In genomic region chr4:147808447-147808846, GRCh38 we compare ENCODE assay signal across 25 cellular contexts.
A peak's percentile ranks its signal among the peaks of the same experiment; 100 is the strongest.
DNase-seq lines count a peak whose midpoint lies in the region; ATAC-seq and TF ChIP-seq lines count a peak whose summit lies in the region.
"Had no signal": no experiment of that assay in that cellular context is flagged by ENCODE, and none has a peak within 500 bp of the region (broad histone marks: within the 10 kb centered on the region; RNA-seq: fewer than 3 reads in every experiment).

No MANE protein-coding gene starts in this region.

- no peaks in the 10 kb centered on the region for H3K27me3 Mint-ChIP-seq in chondrocyte (ENCODE audit: low read depth)
- no peaks in the 10 kb centered on the region for H3K27me3 Mint-ChIP-seq in mesothelial cell of epicardium (ENCODE audit: low read depth)
- peaks cover 0 to 2% (median 0%) of the 10 kb centered on the region in 5 donors for H3K27me3 Mint-ChIP-seq in naive thymus-derived CD8-positive, alpha-beta T cell
- H3K27me3 Mint-ChIP-seq: activated CD4-positive, alpha-beta T cell treated with anti-CD3 and anti-CD28 coated beads for 36 hours; B cell; stimulated activated naive CD8-positive, alpha-beta T cell treated with anti-CD3 and anti-CD28 coated beads, Interleukin-15, Interleukin-2, amounts not matched to agents 100 ng/mL and 50 ng/mL, for 24 hours had no signal

- peaks cover 4% of the 10 kb centered on the region for H3K36me3 Mint-ChIP-seq in chondrocyte (ENCODE audit: low read depth)
- no peaks in the 10 kb centered on the region for H3K36me3 Mint-ChIP-seq in mesothelial cell of epicardium
- peaks cover 0 to 4% (median 0%) of the 10 kb centered on the region in 3 donors for H3K36me3 Mint-ChIP-seq in naive thymus-derived CD8-positive, alpha-beta T cell

- peak; percentile 60 for ATAC-seq in HG02852 (IDR thresholded peaks at IDR 0.05; ENCODE audit: unreplicated experiment)
- no peak for ATAC-seq in naive thymus-derived CD8-positive, alpha-beta T cell
- ATAC-seq: activated CD4-positive, alpha-beta T cell treated with anti-CD3 and anti-CD28 coated beads for 36 hours; right cardiac atrium had no signal

- TF ChIP-seq CTCF in chondrocyte (IDR thresholded peaks at IDR 0.05): no peak
- no peak for TF ChIP-seq CTCF in mesothelial cell of epicardium (IDR thresholded peaks at IDR 0.05; ENCODE audit: unreplicated experiment)

- H3K4me3 Mint-ChIP-seq in chondrocyte (ENCODE audit: unreplicated experiment) (peak overlapping the region; percentile 5), mesothelial cell of epicardium (no peak overlapping the region)
- H3K4me3 Mint-ChIP-seq in naive thymus-derived CD8-positive, alpha-beta T cell: no peak overlapping the region
- H3K4me3 Mint-ChIP-seq: activated CD4-positive, alpha-beta T cell treated with anti-CD3 and anti-CD28 coated beads for 36 hours; activated naive CD4-positive, alpha-beta T cell treated with anti-CD3 and anti-CD28 coated beads, Interleukin-2, amount 50 U/mL, for 24 hours; B cell; neural crest cell; stimulated activated naive CD8-positive, alpha-beta T cell treated with anti-CD3 and anti-CD28 coated beads, Interleukin-15, Interleukin-2, amounts not matched to agents 100 ng/mL and 50 ng/mL, for 24 hours had no signal

- H3K9me3 Mint-ChIP-seq in chondrocyte (ENCODE audit: low read depth): no peaks in the 10 kb centered on the region
- H3K9me3 Mint-ChIP-seq in mesothelial cell of epicardium: peaks cover 4% of the 10 kb centered on the region
- H3K9me3 Mint-ChIP-seq in naive thymus-derived CD8-positive, alpha-beta T cell: no peaks in the 10 kb centered on the region
- H3K9me3 Mint-ChIP-seq: activated naive CD4-positive, alpha-beta T cell treated with anti-CD3 and anti-CD28 coated beads, Interleukin-2, amount 50 U/mL, for 24 hours; neural crest cell; stimulated activated naive CD8-positive, alpha-beta T cell treated with anti-CD3 and anti-CD28 coated beads, Interleukin-15, Interleukin-2, amounts not matched to agents 100 ng/mL and 50 ng/mL, for 24 hours had no signal

- H3K4me1 Mint-ChIP-seq in chondrocyte (ENCODE audit: low read depth) (peaks cover 81% of the 10 kb centered on the region), mesothelial cell of epicardium (peaks cover 18% of the 10 kb centered on the region)
- peaks cover 0 to 9% (median 3%) of the 10 kb centered on the region in 4 donors for H3K4me1 Mint-ChIP-seq in naive thymus-derived CD8-positive, alpha-beta T cell
- H3K4me1 Mint-ChIP-seq: activated naive CD4-positive, alpha-beta T cell treated with anti-CD3 and anti-CD28 coated beads, Interleukin-2, amount 50 U/mL, for 24 hours; B cell; neural crest cell had no signal

- DNase-seq in CD1c-positive myeloid dendritic cell (ENCODE audit: extremely low spot score) (peak; percentile 90), chondrocyte (ENCODE audit: low spot score) (no peak), putamen (ENCODE audit: low spot score) (peak; percentile 74), mesothelial cell of epicardium (ENCODE audit: low spot score in 2 of 2, unreplicated experiment in 2 of 2) (no peak), cerebellar cortex (ENCODE audit: low spot score) (no peak), GOT3 (lab: John Stamatoyannopoulos, UW) (no peak)
- DNase-seq in naive thymus-derived CD8-positive, alpha-beta T cell: no peak
- DNase-seq: activated CD4-positive, alpha-beta T cell treated with anti-CD3 and anti-CD28 coated beads for 36 hours; DMS153; effector CD4-positive, alpha-beta T cell; hippocampal formation; MM.1S; NCI-H146; NCI-H446 treated with DMSO at 0.1 percent for 48 hours; NCI-H774; Peyer's patch; right cardiac atrium; SIG-M5; stimulated activated CD4-positive, alpha-beta T cell treated with anti-CD3 and anti-CD28 coated beads, Interleukin-1b, Interleukin-23, amount 100 ng/mL, for 48 hours; T-helper 9 cell had no signal

- H3K27ac Mint-ChIP-seq in chondrocyte (ENCODE audit: unreplicated experiment) (peak overlapping the region; percentile 87), mesothelial cell of epicardium (no peak overlapping the region)
- peak overlapping the region in 3 of 10 donors; percentile 5 to 8 (median 6) for H3K27ac Mint-ChIP-seq in naive thymus-derived CD8-positive, alpha-beta T cell
- H3K27ac Mint-ChIP-seq: activated CD4-positive, alpha-beta T cell treated with anti-CD3 and anti-CD28 coated beads for 36 hours; activated naive CD4-positive, alpha-beta T cell treated with anti-CD3 and anti-CD28 coated beads, Interleukin-2, amount 50 U/mL, for 24 hours; B cell; stimulated activated naive CD8-positive, alpha-beta T cell treated with anti-CD3 and anti-CD28 coated beads, Interleukin-15, Interleukin-2, amounts not matched to agents 100 ng/mL and 50 ng/mL, for 24 hours had no signal

- POLR2A ChIA-PET in naive thymus-derived CD8-positive, alpha-beta T cell (lab: Charles Lee): no interaction called here

Comparison
In these comparisons a context has a peak if more than half of its experiments do, and no peak if none do; other contexts are left out.
1. DNase-seq: peak in CD1c-positive myeloid dendritic cell (single experiment) and putamen (single experiment); none in chondrocyte (single experiment), mesothelial cell of epicardium (0 of 2), cerebellar cortex (single experiment), GOT3 (single experiment) and naive thymus-derived CD8-positive, alpha-beta T cell (0 of 10).